26 cellular contexts compared by ENCODE assay signal in genomic region chr12:126791122-126791521, GRCh38.
"Had no signal": no experiment of that assay in that cellular context is flagged by ENCODE, and none has a peak within 500 bp of the region (broad histone marks: within the 10 kb centered on the region; RNA-seq: fewer than 3 reads in every experiment).

No MANE protein-coding gene starts in this region.

- H3K27me3 ChIP-seq: neural progenitor cell, neutrophil, ovary, right atrium auricular region, right lobe of liver, tibial nerve, uterus had no signal

- H3K4me3 ChIP-seq: left ventricle myocardium inferior, lung, neural progenitor cell, ovary, right atrium auricular region, right lobe of liver, smooth muscle cell, tibial nerve, uterus had no signal

- H3K4me1 ChIP-seq: left ventricle myocardium inferior, neural progenitor cell, right atrium auricular region, right lobe of liver, tibial nerve, uterus had no signal

- H3K36me3 ChIP-seq: left ventricle myocardium inferior, neural progenitor cell, neutrophil, ovary, right atrium auricular region, right lobe of liver, tibial nerve, uterus had no signal

- H3K9me3 ChIP-seq: left ventricle myocardium inferior, neutrophil, ovary, right atrium auricular region, right lobe of liver, tibial nerve, uterus had no signal

- DNase-seq: hypothalamus; immature natural killer cell; kidney; left colon; left ventricle myocardium inferior; mesendoderm; naive B cell; natural killer cell; nephron progenitor cell; occipital lobe; ovary; right lobe of liver; stimulated activated CD4-positive, alpha-beta T cell treated with anti-CD3 and anti-CD28 coated beads, Interleukin-1b, Interleukin-23, amount 100 ng/mL, for 48 hours; stimulated activated CD4-positive, alpha-beta T cell treated with anti-CD3 and anti-CD28 coated beads, Interleukin-2, amount 100 ng/mL, for 48 hours; stimulated activated CD4-positive, alpha-beta T cell treated with anti-CD3 and anti-CD28 coated beads, Interleukin-4, amount 100 ng/mL, for 4 hours; stimulated activated CD8-positive, alpha-beta memory T cell treated with anti-CD3 and anti-CD28 coated beads, Interleukin-4, amount 100 ng/mL, for 48 hours; stimulated activated naive CD4-positive, alpha-beta T cell treated with Interleukin-2 at 50 U/mL for 16 hours; stimulated activated naive CD8-positive, alpha-beta T cell treated with anti-CD3 and anti-CD28 coated beads, Interleukin-15, amount 100 ng/mL, for 72 hours; substantia nigra; uterus had no signal

- H3K9ac ChIP-seq: neural progenitor cell had no signal
